ENCODE assay signal across 9 cellular contexts in genomic region chr16:69763557-69763942, GRCh38. TPM values are rescaled to one million over a fixed set of nuclear protein-coding genes. Genes with fewer than 3 reads are reported as not detected.
A peak's percentile ranks its signal among the peaks of the same experiment; 100 is the strongest.
DNase-seq lines count a peak whose midpoint lies in the region; ATAC-seq, FAIRE-seq and TF ChIP-seq lines count a peak whose summit lies in the region.
"Had no signal": no experiment of that assay in that cellular context is flagged by ENCODE, and none has a peak within 500 bp of the region (broad histone marks: within the 10 kb centered on the region; RNA-seq: fewer than 3 reads in every experiment).

No MANE protein-coding gene starts in this region.

- POLR2A ChIA-PET in GM12878 (lab: Charles Lee) = interaction anchor here (1.0 to 2.4 kb wide), 3 partner anchors 8 to 616 kb away, joined by 3 to 12 read pairs (median 11); partner anchors contain the start of gene NOB1

- intact Hi-C loops in GM12878 (cut with micrococcal nuclease; ENCODE audit: unreplicated experiment) = no loop called here
- intact Hi-C loops in lower lobe of right lung (cut with DNase I) = no loop called here
- intact Hi-C loops in tibial artery (cut with DNase I; ENCODE audit: low total_unique reads) = no loop called here

- no TSS peak for BruUV-seq in GM12878 (replicated peaks; lab: Mats Ljungman, UMichigan)

- no peaks in the 10 kb centered on the region for H3K9me3 Mint-ChIP-seq in activated T-cell treated with anti-CD3 and anti-CD28 coated beads, Interleukin-2, amount 50 U/mL, for 24 hours

- H3K4me1 Mint-ChIP-seq in activated T-cell treated with anti-CD3 and anti-CD28 coated beads, Interleukin-2, amount 50 U/mL, for 24 hours (ENCODE audit: low read depth) = peaks cover 45% of the 10 kb centered on the region

- H3K36me3 Mint-ChIP-seq in activated T-cell treated with anti-CD3 and anti-CD28 coated beads, Interleukin-2, amount 50 U/mL, for 24 hours (ENCODE audit: low read depth) = peaks cover 5% of the 10 kb centered on the region

- WGBS in GM12878 (ENCODE audit: insufficient coverage, insufficient replicate concordance, low lambda C conversion rate, missing lambda C conversion rate) = 89% methylated on average over 6 of the region's 6 CpGs

- in situ Hi-C loops in GM12878 (cut with MboI) = no loop called here

- H3K36me3 ChIP-seq in GM12878 (ENCODE audit: control insufficient read depth in 2 of 2, insufficient read depth in 2 of 2, low read length in 1 of 2) = no peaks in the 10 kb centered on the region
- no peaks in the 10 kb centered on the region for H3K36me3 ChIP-seq in lower lobe of right lung
- H3K36me3 ChIP-seq in tibial artery = no peaks in the 10 kb centered on the region

- SMC1A ChIA-PET in GM12878 (lab: Charles Lee; ENCODE audit: uncharacterized antibody, unreplicated experiment) = interaction anchor here (1.0 to 2.8 kb wide), 7 partner anchors 9 to 380 kb away, joined by 3 to 16 read pairs (median 3); partner anchors contain the start of genes NOB1 and NQO1

- H3K27ac Mint-ChIP-seq in activated T-cell treated with anti-CD3 and anti-CD28 coated beads, Interleukin-2, amount 50 U/mL, for 24 hours = peak overlapping the region; percentile 97

- DNase-seq in activated T-cell treated with anti-CD3 and anti-CD28 coated beads, Interleukin-2, amount 50 U/mL, for 24 hours = no peak
- DNase-seq in activated T-cell treated with anti-CD3 and anti-CD28 coated beads, Interleukin-2, amount 50 U/mL, for 48 hours = no peak
- DNase-seq in GM12878 (ENCODE audit: low read depth, low spot score) (no peak), lower lobe of right lung (no peak), tibial artery (no peak), NCI-H1436 (lab: John Stamatoyannopoulos, UW) (no peak)

- no peak for TF ChIP-seq RAD21 in GM12878 (IDR thresholded peaks at IDR 0.05; ENCODE audit: insufficient read depth, low read depth, low read length)

- peaks cover 23% of the 10 kb centered on the region for H3K79me2 ChIP-seq in GM12878 (ENCODE audit: control insufficient read depth, insufficient read depth, low read length)

- H3K27ac ChIP-seq in GM12878 (ENCODE audit: control insufficient read depth, insufficient read depth) (no peak overlapping the region), lower lobe of right lung (peak overlapping the region; percentile 96), tibial artery (peak overlapping the region; percentile 87 to 91)

- H3K4me3 ChIP-seq in GM12878 = peak overlapping the region; percentile 89; the same call in 1 of the 2 replicates
- H3K4me3 ChIP-seq in lower lobe of right lung = peak overlapping the region; percentile 90
- peak overlapping the region; percentile 79 to 96 for H3K4me3 ChIP-seq in tibial artery

- no peak for TF ChIP-seq POLR2A in GM12878 (IDR thresholded peaks at IDR 0.05; ENCODE audit: low read depth, low read length)

- no peaks in the 10 kb centered on the region for H3K27me3 Mint-ChIP-seq in activated T-cell treated with anti-CD3 and anti-CD28 coated beads, Interleukin-2, amount 50 U/mL, for 24 hours

- ATAC-seq in GM12878 (no peak), lower lobe of right lung (peak in 1 of 2 donors; percentile 40), GM18867 (IDR thresholded peaks at IDR 0.05; ENCODE audit: unreplicated experiment) (no peak), HG03565 (IDR thresholded peaks at IDR 0.05; ENCODE audit: unreplicated experiment) (no peak)

- peak overlapping the region; percentile 87 for H3K4me2 ChIP-seq in GM12878 (ENCODE audit: control insufficient read depth, insufficient read depth)

- peak overlapping the region; percentile 91 for H3K9ac ChIP-seq in GM12878 (ENCODE audit: control insufficient read depth, insufficient read depth, low read length)

- no peak for TF ChIP-seq CTCF in GM12878 (IDR thresholded peaks at IDR 0.05 in 2 of 3, conservative IDR thresholded peaks at IDR 0.05 in 1 of 3; ENCODE audit: control insufficient read depth in 2 of 3, extremely low read depth in 1 of 3, insufficient read depth in 1 of 3, low read depth in 3 of 3, low read length in 3 of 3)
- no peak for TF ChIP-seq CTCF in lower lobe of right lung (IDR thresholded peaks at IDR 0.05)
- no peak for TF ChIP-seq CTCF in tibial artery (IDR thresholded peaks at IDR 0.05)

- no peak overlapping the region for H2AFZ ChIP-seq in GM12878 (ENCODE audit: control insufficient read depth, low read depth, low read length)

- H3K4me1 ChIP-seq in GM12878 (ENCODE audit: control insufficient read depth, insufficient read depth, low read length) (peaks cover 6% of the 10 kb centered on the region; the same call in 1 of the 2 replicates), lower lobe of right lung (peaks cover 28% of the 10 kb centered on the region), tibial artery (peaks cover 0 to 16% (median 6%) of the 10 kb centered on the region in 4 donors)

- RAD21 ChIA-PET in GM12878 (lab: Charles Lee; ENCODE audit: unreplicated experiment) = interaction anchor here (1.1 to 3.0 kb wide), 6 partner anchors 9 to 367 kb away, joined by 3 to 16 read pairs (median 6); partner anchors contain the start of gene NOB1

- TF ChIP-seq EP300 in GM12878 (IDR thresholded peaks at IDR 0.05; ENCODE audit: borderline replicate concordance in 1 of 2, control insufficient read depth in 1 of 2, low read depth in 2 of 2, low read length in 2 of 2) = no peak

- H3K27me3 ChIP-seq in GM12878 (replicated peaks in 1 of 2; ENCODE audit: control insufficient read depth in 2 of 2, insufficient read depth in 2 of 2, low read length in 1 of 2) = no peaks in the 10 kb centered on the region
- H3K27me3 ChIP-seq in lower lobe of right lung (ENCODE audit: low read depth) = no peaks in the 10 kb centered on the region
- no peaks in the 10 kb centered on the region for H3K27me3 ChIP-seq in tibial artery
- H3K27me3 ChIP-seq: foreskin keratinocyte had no signal

- CTCF ChIA-PET in GM12878 (lab: Yijun Ruan, JAX) = interaction anchor here (0.9 to 2.1 kb wide), 4 partner anchors 9 to 489 kb away, joined by 3 to 13 read pairs (median 9); partner anchors contain the start of genes EXOSC6 and NOB1

- no peak for FAIRE-seq in GM12878 (lab: Jason Lieb, UNC)

- H4K20me1 ChIP-seq in GM12878 (ENCODE audit: control insufficient read depth, insufficient read depth) = no peaks in the 10 kb centered on the region

- H3K9me3 ChIP-seq in GM12878 (replicated peaks; ENCODE audit: control insufficient read depth, insufficient read depth, low read length) (no peaks in the 10 kb centered on the region), lower lobe of right lung (no peaks in the 10 kb centered on the region), tibial artery (no peaks in the 10 kb centered on the region)

- peak overlapping the region; percentile 89 for H3K4me3 Mint-ChIP-seq in activated T-cell treated with anti-CD3 and anti-CD28 coated beads, Interleukin-2, amount 50 U/mL, for 24 hours

RNA-seq across cellular contexts. Expression of gene WWP2, which starts 1.4 kb away (rescaled TPM):
- 58.8 and 64.9 TPM in 2 replicates for total RNA-seq in GM12878 (2013; cell fraction: nucleolus; rRNA removed)
- 22.5 and 27.3 TPM in 2 replicates for total RNA-seq in GM12878 (2014; rRNA removed)
- total RNA-seq in GM12878 (2014; rRNA removed; fragmentation: Illumina TruSeq; extraction: Trizol) = 16.9 and 20.3 TPM in 2 replicates
- total RNA-seq in GM12878 (2021) = 40.4 and 47.0 TPM in 2 replicates
- 9.8 TPM for polyA plus RNA-seq in GM12878 (2011; ENCODE audit: low read depth)
- polyA plus RNA-seq in GM12878 (2011; rRNA removed) = 5.0 and 8.6 TPM in 2 replicates
- polyA plus RNA-seq in GM12878 (2011; cell fraction: cytosol; rRNA removed) = 9.9 and 15.0 TPM in 2 replicates
- 29.9 and 49.2 TPM in 2 replicates for polyA plus RNA-seq in GM12878 (2011; cell fraction: nucleus; rRNA removed)
- 17.6 and 19.3 TPM in 2 replicates for polyA plus RNA-seq in GM12878 (2012)
- polyA plus RNA-seq in GM12878 (2014; fragmentation: Illumina TruSeq; extraction: Trizol) = 27.4 and 33.7 TPM in 2 replicates
- 1 to 10 TPM; 2.8 to 2.9 TPM for polyA plus RNA-seq in GM12878 (2014; fragmentation: Nextera tagmentation; extraction: Ambion mirVana)
- polyA plus RNA-seq in GM12878 (2014; rRNA removed) = 18.5 and 21.6 TPM in 2 replicates
- 10 to 100 TPM; 29.8 to 31.4 TPM for polyA plus RNA-seq in GM12878 (2016; fragmentation: Nextera tagmentation; extraction: Ambion mirVana)
- 11.6 and 15.1 TPM in 2 replicates for polyA minus RNA-seq in GM12878 (2011; rRNA and poly(A)+ RNA removed)
- 5.6 and 9.3 TPM in 2 replicates for polyA minus RNA-seq in GM12878 (2011; cell fraction: cytosol; rRNA and poly(A)+ RNA removed)
- polyA minus RNA-seq in GM12878 (2011; cell fraction: nucleus; rRNA and poly(A)+ RNA removed) = 10.3 and 26.2 TPM in 2 replicates
- total RNA-seq in lower lobe of right lung = 83.7 TPM

RNA-seq across cellular contexts. Expression of gene NOB1, which starts 8.8 kb away (rescaled TPM):
- total RNA-seq in GM12878 (2013; cell fraction: nucleolus; rRNA removed) = 31.1 and 34.0 TPM in 2 replicates
- total RNA-seq in GM12878 (2014; rRNA removed) (55.6 and 64.0 TPM in 2 replicates), GM12878 (2014; rRNA removed; fragmentation: Illumina TruSeq; extraction: Trizol) (67.0 and 68.6 TPM in 2 replicates), GM12878 (2021) (93.1 and 97.9 TPM in 2 replicates), lower lobe of right lung (30.3 TPM)
- polyA plus RNA-seq in GM12878 (2011; ENCODE audit: low read depth) = 49.2 TPM
- polyA plus RNA-seq in GM12878 (2011; rRNA removed) (86.4 and 112 TPM in 2 replicates), GM12878 (2014; fragmentation: Illumina TruSeq; extraction: Trizol) (51.1 and 87.9 TPM in 2 replicates), GM12878 (2014; fragmentation: Nextera tagmentation; extraction: Ambion mirVana) (10 to 100 TPM; 31.1 to 44.0 TPM), GM12878 (2014; rRNA removed) (117 and 121 TPM in 2 replicates), GM12878 (2016; fragmentation: Nextera tagmentation; extraction: Ambion mirVana) (10 to 100 TPM; 76.9 to 79.1 TPM)
- polyA plus RNA-seq in GM12878 (2011; cell fraction: cytosol; rRNA removed) = 167 and 168 TPM in 2 replicates
- polyA plus RNA-seq in GM12878 (2011; cell fraction: nucleus; rRNA removed) = 89.6 and 97.2 TPM in 2 replicates
- 101 and 107 TPM in 2 replicates for polyA plus RNA-seq in GM12878 (2012)
- polyA minus RNA-seq in GM12878 (2011; rRNA and poly(A)+ RNA removed) = 86.5 and 139 TPM in 2 replicates
- 47.7 and 51.3 TPM in 2 replicates for polyA minus RNA-seq in GM12878 (2011; cell fraction: cytosol; rRNA and poly(A)+ RNA removed)
- polyA minus RNA-seq in GM12878 (2011; cell fraction: nucleus; rRNA and poly(A)+ RNA removed) = 32.5 and 54.4 TPM in 2 replicates

RNA-seq across cellular contexts. Expression of gene NQO1, which starts 37.2 kb away (rescaled TPM):
- 2.5 and 2.7 TPM in 2 replicates for total RNA-seq in GM12878 (2013; cell fraction: nucleolus; rRNA removed)
- total RNA-seq in GM12878 (2014; rRNA removed) = 24.6 and 26.4 TPM in 2 replicates
- 27.6 and 33.4 TPM in 2 replicates for total RNA-seq in GM12878 (2014; rRNA removed; fragmentation: Illumina TruSeq; extraction: Trizol)
- total RNA-seq in GM12878 (2021) = 24.0 and 25.0 TPM in 2 replicates
- polyA plus RNA-seq in GM12878 (2011; ENCODE audit: low read depth) = 15.3 TPM
- 29.0 and 34.1 TPM in 2 replicates for polyA plus RNA-seq in GM12878 (2011; rRNA removed)
- 32.2 and 35.7 TPM in 2 replicates for polyA plus RNA-seq in GM12878 (2011; cell fraction: cytosol; rRNA removed)
- 10.9 and 14.9 TPM in 2 replicates for polyA plus RNA-seq in GM12878 (2011; cell fraction: nucleus; rRNA removed)
- 14.0 and 15.3 TPM in 2 replicates for polyA plus RNA-seq in GM12878 (2012)
- 25.5 and 35.9 TPM in 2 replicates for polyA plus RNA-seq in GM12878 (2014; fragmentation: Illumina TruSeq; extraction: Trizol)
- polyA plus RNA-seq in GM12878 (2014; fragmentation: Nextera tagmentation; extraction: Ambion mirVana) = 10 to 100 TPM; 35.2 to 40.0 TPM
- polyA plus RNA-seq in GM12878 (2014; rRNA removed) = 25.0 and 26.0 TPM in 2 replicates
- 10 to 100 TPM; 82.4 to 84.9 TPM for polyA plus RNA-seq in GM12878 (2016; fragmentation: Nextera tagmentation; extraction: Ambion mirVana)
- polyA minus RNA-seq in GM12878 (2011; rRNA and poly(A)+ RNA removed) = 15.7 and 18.5 TPM in 2 replicates
- 7.1 and 9.1 TPM in 2 replicates for polyA minus RNA-seq in GM12878 (2011; cell fraction: cytosol; rRNA and poly(A)+ RNA removed)
- 2.4 and 2.7 TPM in 2 replicates for polyA minus RNA-seq in GM12878 (2011; cell fraction: nucleus; rRNA and poly(A)+ RNA removed)
- total RNA-seq in lower lobe of right lung = 57.8 TPM
